Comparison of ENCODE assay signal across 8 cellular contexts in the genomic region with DNA sequence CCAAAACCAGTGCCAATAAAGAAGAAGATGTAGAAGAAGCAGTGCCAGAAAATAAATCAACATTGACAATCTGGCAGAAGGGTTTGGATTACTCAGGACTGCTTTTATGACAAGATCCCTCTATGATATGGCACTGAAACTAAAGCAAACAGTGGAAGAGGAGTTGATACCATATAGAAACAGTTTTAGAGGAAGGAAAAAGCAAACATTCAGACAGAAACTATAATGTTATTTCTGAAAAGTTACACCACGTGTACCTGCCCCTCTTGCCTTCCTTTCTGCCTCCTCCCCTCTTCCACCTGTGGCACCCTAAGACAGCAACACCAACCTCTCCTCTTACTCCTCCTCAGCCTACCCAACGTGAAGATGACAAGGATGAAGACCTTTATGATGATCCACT.
DNase-seq lines count a peak whose midpoint lies in the region; ATAC-seq and FAIRE-seq lines count a peak whose summit lies in the region.

No MANE protein-coding gene starts in this region.

- H3K36me3 Mint-ChIP-seq in immature natural killer cell, result peaks cover 0 to 3% (median 0%) of the 10 kb centered on the region in 3 donors

- DNase-seq in immature natural killer cell, result no peak
- no peak for DNase-seq in cardiac septum (ENCODE audit: low spot score)
- no peak for DNase-seq in HTR-8/SVneo (ENCODE audit: insufficient read length, low spot score)
- DNase-seq in activated effector memory CD4-positive, alpha-beta T cell treated with Interleukin-2 at 50 U/mL for 16 hours, result no peak
- DNase-seq in head of caudate nucleus, result no peak

- intact Hi-C loops in cardiac septum (cut with DNase I), result no loop called here
- intact Hi-C loops in head of caudate nucleus (cut with DNase I), result no loop called here

- H3K4me3 Mint-ChIP-seq in immature natural killer cell, result no peak overlapping the region

- no peak for FAIRE-seq in HTR-8/SVneo (lab: Jason Lieb, UNC)

- H3K27me3 Mint-ChIP-seq in immature natural killer cell (ENCODE audit: low read depth in 3 of 3), result no peaks in the 10 kb centered on the region

- peak overlapping the region in 4 of 6 donors; percentile 7 to 73 (median 48) for H3K27ac Mint-ChIP-seq in immature natural killer cell

- H3K4me1 Mint-ChIP-seq in immature natural killer cell, result peaks cover 24 to 36% of the 10 kb centered on the region in 2 donors

- ATAC-seq in GM18861 (IDR thresholded peaks at IDR 0.05; ENCODE audit: unreplicated experiment) (peak; percentile 7), GM21737 (IDR thresholded peaks at IDR 0.05; ENCODE audit: unreplicated experiment) (peak; percentile 19), HG03575 (IDR thresholded peaks at IDR 0.05; ENCODE audit: extremely low read depth, insufficient number of reproducible peaks, low FRiP score, unreplicated experiment) (peak; percentile 10)

- H3K9me3 Mint-ChIP-seq in immature natural killer cell, result no peaks in the 10 kb centered on the region
